In the genomic region with DNA sequence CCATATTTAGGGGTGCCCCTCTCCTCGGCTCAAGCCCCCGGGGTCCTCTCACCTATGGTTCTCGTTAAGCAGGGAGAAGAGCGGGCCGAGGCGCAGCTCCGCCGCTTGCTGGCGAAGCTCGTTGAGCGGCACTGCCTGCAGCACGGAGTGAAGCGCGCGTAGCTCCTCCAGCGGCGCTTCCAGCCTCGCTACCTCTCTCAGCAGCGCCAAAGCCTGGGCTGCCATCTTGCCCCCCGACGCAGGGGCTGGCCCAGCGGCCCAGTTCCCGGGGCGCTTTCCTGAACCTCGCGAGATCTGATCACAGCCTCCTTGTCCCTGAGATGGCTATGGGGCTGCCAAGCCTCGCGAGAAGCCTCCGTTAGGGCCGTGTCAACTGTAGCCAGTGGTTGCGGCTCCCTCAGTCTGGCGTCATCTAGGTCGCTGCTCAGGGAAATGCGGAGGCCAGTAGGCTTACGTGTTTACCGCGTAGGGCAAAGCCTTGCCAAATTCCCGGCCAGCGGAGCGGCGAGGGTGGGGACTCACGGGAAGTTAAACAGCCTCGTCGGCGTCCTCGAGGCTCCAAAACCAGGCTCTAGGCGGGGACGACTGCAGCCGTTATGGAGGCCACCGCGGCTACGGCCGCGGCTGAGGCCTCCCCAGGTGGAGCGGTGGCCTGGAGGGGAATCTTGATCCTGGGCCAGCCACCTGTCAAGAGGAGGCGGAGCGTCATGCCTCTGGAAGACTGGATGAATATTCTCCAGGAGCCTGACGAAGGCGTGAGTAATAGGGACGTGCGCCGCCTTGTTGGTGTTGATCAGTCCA, we compare ENCODE assay signal across 1 cellular context.
TF ChIP-seq lines count a peak whose summit lies in the region.

A gene (minus strand): TSS at position 238 of the 801 bp plus-strand sequence. CDS start 13 bp downstream, at position 225.

TF ChIP-seq in HepG2, 621 proteins besides CTCF, POLR2A, EP300 and RAD21 (continued from another document and continues in another):
- TF ChIP-seq, protein P1, sequence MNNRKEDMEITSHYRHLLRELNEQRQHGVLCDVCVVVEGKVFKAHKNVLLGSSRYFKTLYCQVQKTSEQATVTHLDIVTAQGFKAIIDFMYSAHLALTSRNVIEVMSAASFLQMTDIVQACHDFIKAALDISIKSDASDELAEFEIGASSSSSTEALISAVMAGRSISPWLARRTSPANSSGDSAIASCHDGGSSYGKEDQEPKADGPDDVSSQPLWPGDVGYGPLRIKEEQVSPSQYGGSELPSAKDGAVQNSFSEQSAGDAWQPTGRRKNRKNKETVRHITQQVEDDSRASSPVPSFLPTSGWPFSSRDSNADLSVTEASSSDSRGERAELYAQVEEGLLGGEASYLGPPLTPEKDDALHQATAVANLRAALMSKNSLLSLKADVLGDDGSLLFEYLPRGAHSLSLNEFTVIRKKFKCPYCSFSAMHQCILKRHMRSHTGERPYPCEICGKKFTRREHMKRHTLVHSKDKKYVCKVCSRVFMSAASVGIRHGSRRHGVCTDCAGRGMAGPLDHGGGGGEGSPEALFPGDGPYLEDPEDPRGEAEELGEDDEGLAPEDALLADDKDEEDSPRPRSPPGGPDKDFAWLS (CRISPR knock-in tag; IDR thresholded peaks at IDR 0.05; ENCODE audit: borderline replicate concordance): no peak
- TF ChIP-seq, protein P2, sequence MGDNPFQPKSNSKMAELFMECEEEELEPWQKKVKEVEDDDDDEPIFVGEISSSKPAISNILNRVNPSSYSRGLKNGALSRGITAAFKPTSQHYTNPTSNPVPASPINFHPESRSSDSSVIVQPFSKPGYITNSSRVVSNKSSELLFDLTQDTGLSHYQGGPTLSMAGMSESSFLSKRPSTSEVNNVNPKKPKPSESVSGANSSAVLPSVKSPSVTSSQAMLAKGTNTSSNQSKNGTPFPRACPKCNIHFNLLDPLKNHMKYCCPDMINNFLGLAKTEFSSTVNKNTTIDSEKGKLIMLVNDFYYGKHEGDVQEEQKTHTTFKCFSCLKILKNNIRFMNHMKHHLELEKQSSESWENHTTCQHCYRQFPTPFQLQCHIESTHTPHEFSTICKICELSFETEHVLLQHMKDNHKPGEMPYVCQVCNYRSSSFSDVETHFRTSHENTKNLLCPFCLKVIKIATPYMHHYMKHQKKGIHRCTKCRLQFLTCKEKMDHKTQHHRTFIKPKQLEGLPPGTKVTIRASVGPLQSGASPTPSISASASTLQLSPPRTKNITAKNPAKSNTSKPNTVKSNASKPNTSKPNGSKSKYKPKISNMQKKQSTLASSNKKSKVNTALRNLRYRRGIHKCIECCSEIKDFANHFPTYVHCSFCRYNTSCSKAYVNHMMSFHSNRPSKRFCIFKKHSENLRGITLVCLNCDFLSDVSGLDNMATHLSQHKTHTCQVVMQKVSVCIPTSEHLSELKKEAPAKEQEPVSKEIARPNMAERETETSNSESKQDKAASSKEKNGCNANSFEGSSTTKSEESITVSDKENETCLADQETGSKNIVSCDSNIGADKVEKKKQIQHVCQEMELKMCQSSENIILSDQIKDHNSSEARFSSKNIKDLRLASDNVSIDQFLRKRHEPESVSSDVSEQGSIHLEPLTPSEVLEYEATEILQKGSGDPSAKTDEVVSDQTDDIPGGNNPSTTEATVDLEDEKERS (CRISPR knock-in tag; IDR thresholded peaks at IDR 0.05): peak; percentile 48; the same call in 1 of the 2 replicates
- TF ChIP-seq STAT5B (CRISPR knock-in tag; IDR thresholded peaks at IDR 0.05) (no peak), ZNF724P (CRISPR knock-in tag; IDR thresholded peaks at IDR 0.05; ENCODE audit: borderline replicate concordance) (no peak), ZNF501 (CRISPR knock-in tag; IDR thresholded peaks at IDR 0.05) (peak; percentile 90), MTA3 (CRISPR knock-in tag; IDR thresholded peaks at IDR 0.05) (no peak), MAFF (IDR thresholded peaks at IDR 0.05; ENCODE audit: low read depth, low read length) (no peak), FOXK1 (CRISPR knock-in tag; IDR thresholded peaks at IDR 0.05; ENCODE audit: borderline replicate concordance, low read depth) (0 out of 2 replicates have a peak, but pooled peaks have one; percentile 12), SMAD9 (CRISPR knock-in tag; IDR thresholded peaks at IDR 0.05) (no peak), MEF2D (CRISPR knock-in tag; IDR thresholded peaks at IDR 0.05) (no peak), ZNF350 (CRISPR knock-in tag; IDR thresholded peaks at IDR 0.05; ENCODE audit: borderline replicate concordance, low read depth) (peak; percentile 38; the same call in 1 of the 2 replicates), CBX2 (IDR thresholded peaks at IDR 0.05; ENCODE audit: low read depth, low read length) (no peak), CBX2 (CRISPR knock-in tag; IDR thresholded peaks at IDR 0.05; ENCODE audit: low read depth) (no peak), RORA (CRISPR knock-in tag; IDR thresholded peaks at IDR 0.05) (no peak), SP2 (CRISPR knock-in tag; IDR thresholded peaks at IDR 0.05) (no peak), ZNF619 (CRISPR knock-in tag; IDR thresholded peaks at IDR 0.05) (no peak), ZNF558 (CRISPR knock-in tag; IDR thresholded peaks at IDR 0.05; ENCODE audit: borderline replicate concordance) (no peak), KLF13 (CRISPR knock-in tag; IDR thresholded peaks at IDR 0.05) (no peak), RFXANK (CRISPR knock-in tag; IDR thresholded peaks at IDR 0.05) (no peak), GATAD1 (CRISPR knock-in tag; IDR thresholded peaks at IDR 0.05) (peak; percentile 88), ZNF484 (CRISPR knock-in tag; IDR thresholded peaks at IDR 0.05; ENCODE audit: borderline replicate concordance, low read depth) (0 out of 2 replicates have a peak, but pooled peaks have one; percentile 64), ZNF282 (IDR thresholded peaks at IDR 0.05; ENCODE audit: partially characterized antibody) (no peak), ZBTB7B (CRISPR knock-in tag; IDR thresholded peaks at IDR 0.05) (no peak), NR3C1 (CRISPR knock-in tag; IDR thresholded peaks at IDR 0.05) (no peak), ZNF605 (CRISPR knock-in tag; IDR thresholded peaks at IDR 0.05) (peak; percentile 80), MYNN (CRISPR knock-in tag; IDR thresholded peaks at IDR 0.05; ENCODE audit: low read depth) (no peak), SMC3 (IDR thresholded peaks at IDR 0.05; ENCODE audit: low read length) (no peak), ZFP41 (CRISPR knock-in tag; IDR thresholded peaks at IDR 0.05; ENCODE audit: borderline replicate concordance) (no peak), NFE2 (CRISPR knock-in tag; IDR thresholded peaks at IDR 0.05) (no peak), ATM (IDR thresholded peaks at IDR 0.05; ENCODE audit: borderline replicate concordance) (no peak)
- TF ChIP-seq, protein P3, sequence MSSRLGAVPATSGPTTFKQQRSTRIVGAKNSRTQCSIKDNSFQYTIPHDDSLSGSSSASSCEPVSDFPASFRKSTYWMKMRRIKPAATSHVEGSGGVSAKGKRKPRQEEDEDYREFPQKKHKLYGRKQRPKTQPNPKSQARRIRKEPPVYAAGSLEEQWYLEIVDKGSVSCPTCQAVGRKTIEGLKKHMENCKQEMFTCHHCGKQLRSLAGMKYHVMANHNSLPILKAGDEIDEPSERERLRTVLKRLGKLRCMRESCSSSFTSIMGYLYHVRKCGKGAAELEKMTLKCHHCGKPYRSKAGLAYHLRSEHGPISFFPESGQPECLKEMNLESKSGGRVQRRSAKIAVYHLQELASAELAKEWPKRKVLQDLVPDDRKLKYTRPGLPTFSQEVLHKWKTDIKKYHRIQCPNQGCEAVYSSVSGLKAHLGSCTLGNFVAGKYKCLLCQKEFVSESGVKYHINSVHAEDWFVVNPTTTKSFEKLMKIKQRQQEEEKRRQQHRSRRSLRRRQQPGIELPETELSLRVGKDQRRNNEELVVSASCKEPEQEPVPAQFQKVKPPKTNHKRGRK (CRISPR knock-in tag; IDR thresholded peaks at IDR 0.05): no peak
- TF ChIP-seq, protein P4, sequence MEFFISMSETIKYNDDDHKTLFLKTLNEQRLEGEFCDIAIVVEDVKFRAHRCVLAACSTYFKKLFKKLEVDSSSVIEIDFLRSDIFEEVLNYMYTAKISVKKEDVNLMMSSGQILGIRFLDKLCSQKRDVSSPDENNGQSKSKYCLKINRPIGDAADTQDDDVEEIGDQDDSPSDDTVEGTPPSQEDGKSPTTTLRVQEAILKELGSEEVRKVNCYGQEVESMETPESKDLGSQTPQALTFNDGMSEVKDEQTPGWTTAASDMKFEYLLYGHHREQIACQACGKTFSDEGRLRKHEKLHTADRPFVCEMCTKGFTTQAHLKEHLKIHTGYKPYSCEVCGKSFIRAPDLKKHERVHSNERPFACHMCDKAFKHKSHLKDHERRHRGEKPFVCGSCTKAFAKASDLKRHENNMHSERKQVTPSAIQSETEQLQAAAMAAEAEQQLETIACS (CRISPR knock-in tag; IDR thresholded peaks at IDR 0.05): no peak
- TF ChIP-seq, protein P5, sequence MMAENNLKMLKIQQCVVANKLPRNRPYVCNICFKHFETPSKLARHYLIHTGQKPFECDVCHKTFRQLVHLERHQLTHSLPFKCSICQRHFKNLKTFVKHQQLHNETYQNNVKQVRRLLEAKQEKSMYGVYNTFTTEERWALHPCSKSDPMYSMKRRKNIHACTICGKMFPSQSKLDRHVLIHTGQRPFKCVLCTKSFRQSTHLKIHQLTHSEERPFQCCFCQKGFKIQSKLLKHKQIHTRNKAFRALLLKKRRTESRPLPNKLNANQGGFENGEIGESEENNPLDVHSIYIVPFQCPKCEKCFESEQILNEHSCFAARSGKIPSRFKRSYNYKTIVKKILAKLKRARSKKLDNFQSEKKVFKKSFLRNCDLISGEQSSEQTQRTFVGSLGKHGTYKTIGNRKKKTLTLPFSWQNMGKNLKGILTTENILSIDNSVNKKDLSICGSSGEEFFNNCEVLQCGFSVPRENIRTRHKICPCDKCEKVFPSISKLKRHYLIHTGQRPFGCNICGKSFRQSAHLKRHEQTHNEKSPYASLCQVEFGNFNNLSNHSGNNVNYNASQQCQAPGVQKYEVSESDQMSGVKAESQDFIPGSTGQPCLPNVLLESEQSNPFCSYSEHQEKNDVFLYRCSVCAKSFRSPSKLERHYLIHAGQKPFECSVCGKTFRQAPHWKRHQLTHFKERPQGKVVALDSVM (CRISPR knock-in tag; IDR thresholded peaks at IDR 0.05): no peak; the same call in 1 of the 2 replicates
- TF ChIP-seq, protein P6, sequence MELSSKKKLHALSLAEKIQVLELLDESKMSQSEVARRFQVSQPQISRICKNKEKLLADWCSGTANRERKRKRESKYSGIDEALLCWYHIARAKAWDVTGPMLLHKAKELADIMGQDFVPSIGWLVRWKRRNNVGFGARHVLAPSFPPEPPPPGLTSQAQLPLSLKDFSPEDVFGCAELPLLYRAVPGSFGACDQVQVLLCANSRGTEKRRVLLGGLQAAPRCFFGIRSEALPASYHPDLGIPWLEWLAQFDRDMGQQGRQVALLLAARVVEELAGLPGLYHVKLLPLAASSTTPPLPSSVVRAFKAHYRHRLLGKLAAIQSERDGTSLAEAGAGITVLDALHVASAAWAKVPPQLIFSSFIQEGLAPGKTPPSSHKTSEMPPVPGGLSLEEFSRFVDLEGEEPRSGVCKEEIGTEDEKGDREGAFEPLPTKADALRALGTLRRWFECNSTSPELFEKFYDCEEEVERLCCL (CRISPR knock-in tag; IDR thresholded peaks at IDR 0.05; ENCODE audit: borderline replicate concordance): no peak
- TF ChIP-seq, protein P7, sequence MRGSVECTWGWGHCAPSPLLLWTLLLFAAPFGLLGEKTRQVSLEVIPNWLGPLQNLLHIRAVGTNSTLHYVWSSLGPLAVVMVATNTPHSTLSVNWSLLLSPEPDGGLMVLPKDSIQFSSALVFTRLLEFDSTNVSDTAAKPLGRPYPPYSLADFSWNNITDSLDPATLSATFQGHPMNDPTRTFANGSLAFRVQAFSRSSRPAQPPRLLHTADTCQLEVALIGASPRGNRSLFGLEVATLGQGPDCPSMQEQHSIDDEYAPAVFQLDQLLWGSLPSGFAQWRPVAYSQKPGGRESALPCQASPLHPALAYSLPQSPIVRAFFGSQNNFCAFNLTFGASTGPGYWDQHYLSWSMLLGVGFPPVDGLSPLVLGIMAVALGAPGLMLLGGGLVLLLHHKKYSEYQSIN (CRISPR knock-in tag; IDR thresholded peaks at IDR 0.05; ENCODE audit: borderline replicate concordance): no peak
- TF ChIP-seq, protein P8, sequence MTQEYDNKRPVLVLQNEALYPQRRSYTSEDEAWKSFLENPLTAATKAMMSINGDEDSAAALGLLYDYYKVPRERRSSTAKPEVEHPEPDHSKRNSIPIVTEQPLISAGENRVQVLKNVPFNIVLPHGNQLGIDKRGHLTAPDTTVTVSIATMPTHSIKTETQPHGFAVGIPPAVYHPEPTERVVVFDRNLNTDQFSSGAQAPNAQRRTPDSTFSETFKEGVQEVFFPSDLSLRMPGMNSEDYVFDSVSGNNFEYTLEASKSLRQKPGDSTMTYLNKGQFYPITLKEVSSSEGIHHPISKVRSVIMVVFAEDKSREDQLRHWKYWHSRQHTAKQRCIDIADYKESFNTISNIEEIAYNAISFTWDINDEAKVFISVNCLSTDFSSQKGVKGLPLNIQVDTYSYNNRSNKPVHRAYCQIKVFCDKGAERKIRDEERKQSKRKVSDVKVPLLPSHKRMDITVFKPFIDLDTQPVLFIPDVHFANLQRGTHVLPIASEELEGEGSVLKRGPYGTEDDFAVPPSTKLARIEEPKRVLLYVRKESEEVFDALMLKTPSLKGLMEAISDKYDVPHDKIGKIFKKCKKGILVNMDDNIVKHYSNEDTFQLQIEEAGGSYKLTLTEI (CRISPR knock-in tag; conservative IDR thresholded peaks at IDR 0.05): no peak
- TF ChIP-seq, protein P9, sequence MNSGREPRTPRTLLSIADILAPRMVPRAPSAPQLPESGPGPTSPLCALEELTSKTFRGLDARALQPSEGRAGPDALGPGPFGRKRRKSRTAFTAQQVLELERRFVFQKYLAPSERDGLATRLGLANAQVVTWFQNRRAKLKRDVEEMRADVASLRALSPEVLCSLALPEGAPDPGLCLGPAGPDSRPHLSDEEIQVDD (CRISPR knock-in tag; IDR thresholded peaks at IDR 0.05; ENCODE audit: borderline replicate concordance): no peak
- TF ChIP-seq, protein P10, sequence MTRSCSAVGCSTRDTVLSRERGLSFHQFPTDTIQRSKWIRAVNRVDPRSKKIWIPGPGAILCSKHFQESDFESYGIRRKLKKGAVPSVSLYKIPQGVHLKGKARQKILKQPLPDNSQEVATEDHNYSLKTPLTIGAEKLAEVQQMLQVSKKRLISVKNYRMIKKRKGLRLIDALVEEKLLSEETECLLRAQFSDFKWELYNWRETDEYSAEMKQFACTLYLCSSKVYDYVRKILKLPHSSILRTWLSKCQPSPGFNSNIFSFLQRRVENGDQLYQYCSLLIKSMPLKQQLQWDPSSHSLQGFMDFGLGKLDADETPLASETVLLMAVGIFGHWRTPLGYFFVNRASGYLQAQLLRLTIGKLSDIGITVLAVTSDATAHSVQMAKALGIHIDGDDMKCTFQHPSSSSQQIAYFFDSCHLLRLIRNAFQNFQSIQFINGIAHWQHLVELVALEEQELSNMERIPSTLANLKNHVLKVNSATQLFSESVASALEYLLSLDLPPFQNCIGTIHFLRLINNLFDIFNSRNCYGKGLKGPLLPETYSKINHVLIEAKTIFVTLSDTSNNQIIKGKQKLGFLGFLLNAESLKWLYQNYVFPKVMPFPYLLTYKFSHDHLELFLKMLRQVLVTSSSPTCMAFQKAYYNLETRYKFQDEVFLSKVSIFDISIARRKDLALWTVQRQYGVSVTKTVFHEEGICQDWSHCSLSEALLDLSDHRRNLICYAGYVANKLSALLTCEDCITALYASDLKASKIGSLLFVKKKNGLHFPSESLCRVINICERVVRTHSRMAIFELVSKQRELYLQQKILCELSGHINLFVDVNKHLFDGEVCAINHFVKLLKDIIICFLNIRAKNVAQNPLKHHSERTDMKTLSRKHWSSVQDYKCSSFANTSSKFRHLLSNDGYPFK (CRISPR knock-in tag; IDR thresholded peaks at IDR 0.05; ENCODE audit: borderline replicate concordance): peak; percentile 90
- TF ChIP-seq, protein P11, sequence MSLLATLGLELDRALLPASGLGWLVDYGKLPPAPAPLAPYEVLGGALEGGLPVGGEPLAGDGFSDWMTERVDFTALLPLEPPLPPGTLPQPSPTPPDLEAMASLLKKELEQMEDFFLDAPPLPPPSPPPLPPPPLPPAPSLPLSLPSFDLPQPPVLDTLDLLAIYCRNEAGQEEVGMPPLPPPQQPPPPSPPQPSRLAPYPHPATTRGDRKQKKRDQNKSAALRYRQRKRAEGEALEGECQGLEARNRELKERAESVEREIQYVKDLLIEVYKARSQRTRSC (CRISPR knock-in tag; IDR thresholded peaks at IDR 0.05; ENCODE audit: low read depth): no peak
